12 cellular contexts compared by ENCODE assay signal in genomic region chr17:69733171-69734014, GRCh38.
DNase-seq lines count a peak whose midpoint lies in the region; ATAC-seq, FAIRE-seq and TF ChIP-seq lines count a peak whose summit lies in the region.
"Had no signal": no experiment of that assay in that cellular context is flagged by ENCODE, and none has a peak within 500 bp of the region (broad histone marks: within the 10 kb centered on the region; RNA-seq: fewer than 3 reads in every experiment).

No MANE protein-coding gene starts in this region.

- CTCF ChIA-PET in activated CD4-positive, alpha-beta memory T cell treated with anti-CD3 and anti-CD28 coated beads, Interleukin-2, amount 10 ng/mL, durations not matched to agents 7 days and 5 days (lab: Charles Lee), result no interaction called here

- H3K27me3 ChIP-seq in astrocyte (ENCODE audit: insufficient read depth, low read length), result no peaks in the 10 kb centered on the region
- H3K27me3 ChIP-seq: cardiac muscle cell had no signal

- no peak for TF ChIP-seq CTCF in astrocyte (IDR thresholded peaks at IDR 0.05; ENCODE audit: insufficient read depth, low read depth, low read length)

- peaks cover 20% of the 10 kb centered on the region for H3K4me1 ChIP-seq in astrocyte (ENCODE audit: insufficient read depth, low read length)

- peak overlapping the region; percentile 51 for H3K4me2 ChIP-seq in astrocyte (ENCODE audit: low read length)

- no peaks in the 10 kb centered on the region for H3K27me3 Mint-ChIP-seq in astrocyte (ENCODE audit: low read depth, unreplicated experiment)
- H3K27me3 Mint-ChIP-seq in activated T-helper 17 cell treated with anti-CD3 and anti-CD28 coated beads, Interleukin-2, amount 50 U/mL, for 72 hours, result no peaks in the 10 kb centered on the region
- no peaks in the 10 kb centered on the region for H3K27me3 Mint-ChIP-seq in activated CD4-positive, alpha-beta memory T cell treated with anti-CD3 and anti-CD28 coated beads, Interleukin-2, amount 10 ng/mL, durations not matched to agents 7 days and 5 days

- peak; percentile 95 for FAIRE-seq in astrocyte (lab: Jason Lieb, UNC)
- FAIRE-seq: K562, TTC549 had no signal

- no peaks in the 10 kb centered on the region for H4K20me1 ChIP-seq in astrocyte (ENCODE audit: insufficient read depth, low read length)

- no peak overlapping the region for H3K27ac Mint-ChIP-seq in astrocyte (ENCODE audit: unreplicated experiment)
- H3K27ac Mint-ChIP-seq in activated T-helper 17 cell treated with anti-CD3 and anti-CD28 coated beads, Interleukin-2, amount 50 U/mL, for 72 hours, result no peak overlapping the region
- no peak overlapping the region for H3K27ac Mint-ChIP-seq in activated CD4-positive, alpha-beta memory T cell treated with anti-CD3 and anti-CD28 coated beads, Interleukin-2, amount 10 ng/mL, durations not matched to agents 7 days and 5 days

- H3K27ac ChIP-seq in astrocyte (ENCODE audit: low read depth, low read length), result no peak overlapping the region
- H3K27ac ChIP-seq: cardiac muscle cell had no signal

- peak overlapping the region; percentile 35 for H2AFZ ChIP-seq in astrocyte (ENCODE audit: low read depth, low read length)

- H3K4me1 Mint-ChIP-seq in astrocyte (ENCODE audit: low read depth, unreplicated experiment), result peaks cover 12% of the 10 kb centered on the region
- H3K4me1 Mint-ChIP-seq in activated T-helper 17 cell treated with anti-CD3 and anti-CD28 coated beads, Interleukin-2, amount 50 U/mL, for 72 hours, result no peaks in the 10 kb centered on the region
- H3K4me1 Mint-ChIP-seq in activated CD4-positive, alpha-beta memory T cell treated with anti-CD3 and anti-CD28 coated beads, Interleukin-2, amount 10 ng/mL, durations not matched to agents 7 days and 5 days, result peaks cover 10% of the 10 kb centered on the region

- DNase-seq in ACHN (peak; percentile 91), HS-5 (ENCODE audit: low read depth) (peak; percentile 58), astrocyte (ENCODE audit: low read depth) (peak; percentile 82), iPS-NIHi7 (ENCODE audit: extremely low spot score) (peak; percentile 26)
- no peak for DNase-seq in activated CD4-positive, alpha-beta memory T cell treated with anti-CD3 and anti-CD28 coated beads, Interleukin-2, amount 10 ng/mL, durations not matched to agents 7 days and 5 days
- DNase-seq: Calu3 had no signal

- ATAC-seq in activated T-helper 17 cell treated with anti-CD3 and anti-CD28 coated beads, Interleukin-2, amount 50 U/mL, for 72 hours (replicated peaks), result no peak
- ATAC-seq in GM18858 (IDR thresholded peaks at IDR 0.05; ENCODE audit: unreplicated experiment) (no peak), GM21381 (IDR thresholded peaks at IDR 0.05; ENCODE audit: unreplicated experiment) (no peak)
- ATAC-seq: K562 had no signal

- no peaks in the 10 kb centered on the region for H3K36me3 ChIP-seq in astrocyte (ENCODE audit: insufficient read depth, low read length)
- H3K36me3 ChIP-seq: cardiac muscle cell had no signal

- no peaks in the 10 kb centered on the region for H3K9me3 Mint-ChIP-seq in astrocyte (ENCODE audit: unreplicated experiment)
- no peaks in the 10 kb centered on the region for H3K9me3 Mint-ChIP-seq in activated T-helper 17 cell treated with anti-CD3 and anti-CD28 coated beads, Interleukin-2, amount 50 U/mL, for 72 hours
- no peaks in the 10 kb centered on the region for H3K9me3 Mint-ChIP-seq in activated CD4-positive, alpha-beta memory T cell treated with anti-CD3 and anti-CD28 coated beads, Interleukin-2, amount 10 ng/mL, durations not matched to agents 7 days and 5 days

- in situ Hi-C loops in ACHN (cut with HindIII; ENCODE audit: low pct_ligation_motif_present, low pct_unique_long_range_greater_than_20kb, low sequenced_read_pairs), result no loop called here

- no peaks in the 10 kb centered on the region for H3K9me3 ChIP-seq in astrocyte (ENCODE audit: insufficient read depth, low read depth, low read length)

- H3K4me3 Mint-ChIP-seq in astrocyte (ENCODE audit: unreplicated experiment), result no peak overlapping the region
- no peak overlapping the region for H3K4me3 Mint-ChIP-seq in activated T-helper 17 cell treated with anti-CD3 and anti-CD28 coated beads, Interleukin-2, amount 50 U/mL, for 72 hours
- no peak overlapping the region for H3K4me3 Mint-ChIP-seq in activated CD4-positive, alpha-beta memory T cell treated with anti-CD3 and anti-CD28 coated beads, Interleukin-2, amount 10 ng/mL, durations not matched to agents 7 days and 5 days

- no peaks in the 10 kb centered on the region for H3K36me3 Mint-ChIP-seq in astrocyte (ENCODE audit: low read depth, unreplicated experiment)
- no peaks in the 10 kb centered on the region for H3K36me3 Mint-ChIP-seq in activated T-helper 17 cell treated with anti-CD3 and anti-CD28 coated beads, Interleukin-2, amount 50 U/mL, for 72 hours (ENCODE audit: low read depth)
- H3K36me3 Mint-ChIP-seq in activated CD4-positive, alpha-beta memory T cell treated with anti-CD3 and anti-CD28 coated beads, Interleukin-2, amount 10 ng/mL, durations not matched to agents 7 days and 5 days (ENCODE audit: low read depth), result no peaks in the 10 kb centered on the region

- H3K4me3 ChIP-seq in astrocyte (ENCODE audit: insufficient read depth, low read depth, low read length), result no peak overlapping the region
- H3K4me3 ChIP-seq: cardiac muscle cell, K562 had no signal

- no peaks in the 10 kb centered on the region for H3K79me2 ChIP-seq in astrocyte (ENCODE audit: insufficient read depth, low read length)

- no peak overlapping the region for H3K9ac ChIP-seq in astrocyte (ENCODE audit: low read length)

- POLR2A ChIA-PET in activated CD4-positive, alpha-beta memory T cell treated with anti-CD3 and anti-CD28 coated beads, Interleukin-2, amount 10 ng/mL, durations not matched to agents 7 days and 5 days (lab: Charles Lee), result no interaction called here
